ENCODE assay signal across 2 cellular contexts in genomic region chr14:93230539-93230938, GRCh38.
TF ChIP-seq lines count a peak whose summit lies in the region.

No MANE protein-coding gene starts in this region.

TF ChIP-seq in SK-N-SH, 30 proteins besides CTCF, POLR2A, EP300 and RAD21:
- no peak for TF ChIP-seq EZH2phosphoT487 (IDR thresholded peaks at IDR 0.05; ENCODE audit: borderline replicate concordance, low read depth)
- no peak for TF ChIP-seq RCOR1 (IDR thresholded peaks at IDR 0.05; ENCODE audit: low read length)
- TF ChIP-seq GATA2 (CRISPR knock-in tag; IDR thresholded peaks at IDR 0.05) = no peak

TF ChIP-seq in SK-N-SH treated with all-trans-retinoic acid at 6 μM for 48 hours, 23 proteins besides CTCF, POLR2A, EP300 and RAD21:
- no peak for TF ChIP-seq ZNF70 (CRISPR knock-in tag; IDR thresholded peaks at IDR 0.05)
- no peak for TF ChIP-seq CSDC2 (CRISPR knock-in tag; IDR thresholded peaks at IDR 0.05)
- TF ChIP-seq POU6F1 (CRISPR knock-in tag; IDR thresholded peaks at IDR 0.05; ENCODE audit: borderline replicate concordance, low read depth) = no peak
- TF ChIP-seq TSHZ2 (CRISPR knock-in tag; IDR thresholded peaks at IDR 0.05) = no peak
- TF ChIP-seq OSR1 (CRISPR knock-in tag; IDR thresholded peaks at IDR 0.05) = no peak
- no peak for TF ChIP-seq PPARA (CRISPR knock-in tag; IDR thresholded peaks at IDR 0.05; ENCODE audit: borderline replicate concordance)
- no peak for TF ChIP-seq TOX (CRISPR knock-in tag; IDR thresholded peaks at IDR 0.05; ENCODE audit: borderline replicate concordance)
- no peak for TF ChIP-seq PATZ1 (CRISPR knock-in tag; IDR thresholded peaks at IDR 0.05; ENCODE audit: borderline replicate concordance)
- TF ChIP-seq SNAI2 (CRISPR knock-in tag; IDR thresholded peaks at IDR 0.05) = no peak
- no peak for TF ChIP-seq ESRRG (CRISPR knock-in tag; IDR thresholded peaks at IDR 0.05)
- TF ChIP-seq CSRNP3 (CRISPR knock-in tag; IDR thresholded peaks at IDR 0.05) = no peak
- TF ChIP-seq CREB5 (CRISPR knock-in tag; IDR thresholded peaks at IDR 0.05; ENCODE audit: low read depth) = no peak
- no peak for TF ChIP-seq ARNTL (CRISPR knock-in tag; IDR thresholded peaks at IDR 0.05; ENCODE audit: borderline replicate concordance, low read depth)
